Comparison of ENCODE assay signal across 32 cellular contexts in the genomic region with DNA sequence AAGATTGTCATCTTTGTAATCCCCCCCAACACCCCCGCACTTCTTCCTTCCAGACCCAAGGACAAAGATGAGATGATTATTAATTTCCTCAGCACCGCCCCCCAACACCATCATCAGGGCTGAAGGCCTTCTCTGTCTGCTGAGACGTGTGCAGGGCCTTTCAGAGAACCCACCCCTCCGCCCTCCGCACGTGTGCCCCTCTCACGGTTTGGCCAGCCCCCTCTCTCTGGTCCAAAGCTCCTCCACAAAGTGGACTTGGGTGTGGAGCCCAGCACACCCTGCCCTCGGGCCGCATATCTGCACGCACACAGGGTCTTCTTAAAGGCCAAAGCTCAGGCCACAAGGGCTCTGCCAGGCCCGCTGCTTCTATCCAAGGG. TPM values are rescaled to one million over a fixed set of nuclear protein-coding genes. Genes with fewer than 3 reads are reported as not detected.
DNase-seq lines count a peak whose midpoint lies in the region; ATAC-seq, FAIRE-seq and TF ChIP-seq lines count a peak whose summit lies in the region.
"Had no signal": no experiment of that assay in that cellular context is flagged by ENCODE, and none has a peak within 500 bp of the region (broad histone marks: within the 10 kb centered on the region; RNA-seq: fewer than 3 reads in every experiment).

No MANE protein-coding gene starts in this region.

- H3K4me1 ChIP-seq in Karpas-422 (ENCODE audit: low read length) (peaks cover 98% of the 10 kb centered on the region), GM12878 (ENCODE audit: control insufficient read depth, insufficient read depth, low read length) (peaks cover 91% of the 10 kb centered on the region), neural progenitor cell (peaks cover 20% of the 10 kb centered on the region), thyroid gland (no peaks in the 10 kb centered on the region), upper lobe of right lung (no peaks in the 10 kb centered on the region)
- H3K4me1 ChIP-seq: left ventricle myocardium inferior, SJSA1 had no signal

- H4K20me1 ChIP-seq in Karpas-422 (ENCODE audit: insufficient read depth, low read depth, low read length) (peaks cover 3% of the 10 kb centered on the region; the same call in 1 of the 2 replicates), GM12878 (ENCODE audit: control insufficient read depth, insufficient read depth) (no peaks in the 10 kb centered on the region), neural progenitor cell (ENCODE audit: low read depth) (no peaks in the 10 kb centered on the region)

- no peaks in the 10 kb centered on the region for H3K9me3 ChIP-seq in Karpas-422 (ENCODE audit: low read length)
- H3K9me3 ChIP-seq in GM12878 (replicated peaks; ENCODE audit: control insufficient read depth, insufficient read depth, low read length), result no peaks in the 10 kb centered on the region
- H3K9me3 ChIP-seq in neural progenitor cell (ENCODE audit: low read depth), result no peaks in the 10 kb centered on the region
- no peaks in the 10 kb centered on the region for H3K9me3 ChIP-seq in thyroid gland
- no peaks in the 10 kb centered on the region for H3K9me3 ChIP-seq in upper lobe of right lung
- H3K9me3 ChIP-seq: body of pancreas, left ventricle myocardium inferior, right atrium auricular region, SJSA1, tibial artery had no signal

- H3K79me2 ChIP-seq in Karpas-422 (ENCODE audit: low read length) (peaks cover 83% of the 10 kb centered on the region), GM12878 (ENCODE audit: control insufficient read depth, insufficient read depth, low read length) (peaks cover 88% of the 10 kb centered on the region), neural progenitor cell (ENCODE audit: low read depth) (no peaks in the 10 kb centered on the region)

- H3K27ac ChIP-seq in Karpas-422 (ENCODE audit: low read length), result peak overlapping the region; percentile 49; the same call in 1 of the 2 replicates
- peak overlapping the region; percentile 98 for H3K27ac ChIP-seq in GM12878 (ENCODE audit: control insufficient read depth, insufficient read depth)
- no peak overlapping the region for H3K27ac ChIP-seq in neural progenitor cell
- H3K27ac ChIP-seq in thyroid gland, result no peak overlapping the region
- no peak overlapping the region for H3K27ac ChIP-seq in upper lobe of right lung
- H3K27ac ChIP-seq: body of pancreas, dorsolateral prefrontal cortex, GM23248, left ventricle myocardium inferior, right atrium auricular region, SJSA1, tibial artery, WERI-Rb-1 had no signal

- RAD21 ChIA-PET in GM12878 (lab: Charles Lee; ENCODE audit: unreplicated experiment), result interaction anchor here (1.3 to 7.6 kb wide), 5 partner anchors 8 to 322 kb away, joined by 5 to 175 read pairs (median 10); no protein-coding TSS in a partner anchor

- H3K36me3 Mint-ChIP-seq in neural progenitor cell, result peaks cover 12% of the 10 kb centered on the region
- H3K36me3 Mint-ChIP-seq: naive thymus-derived CD8-positive, alpha-beta T cell had no signal

- CTCF ChIA-PET in GM12878 (lab: Yijun Ruan, JAX), result interaction anchor here (0.6 to 7.5 kb wide), 5 partner anchors 9 to 333 kb away, joined by 3 to 112 read pairs (median 4); no protein-coding TSS in a partner anchor

- no peak overlapping the region for H3K4me3 Mint-ChIP-seq in neural progenitor cell
- H3K4me3 Mint-ChIP-seq: activated CD4-positive, alpha-beta memory T cell treated with anti-CD3 and anti-CD28 coated beads, Interleukin-2, amount 10 ng/mL, durations not matched to agents 7 days and 5 days had no signal

- no peak for TF ChIP-seq RAD21 in GM12878 (IDR thresholded peaks at IDR 0.05; ENCODE audit: insufficient read depth, low read depth, low read length)

- H3K4me2 ChIP-seq in Karpas-422 (ENCODE audit: low read depth, low read length, poor library complexity, severe bottlenecking) (no peak overlapping the region), GM12878 (ENCODE audit: control insufficient read depth, insufficient read depth) (peak overlapping the region; percentile 84), neural progenitor cell (peak overlapping the region; percentile 76)

- intact Hi-C loops in GM12878 (cut with micrococcal nuclease; ENCODE audit: unreplicated experiment) (loop anchor here (10.0 kb wide), 1 partner anchor 57 kb away; no protein-coding TSS in a partner anchor), thyroid gland (cut with DNase I) (no loop called here), upper lobe of right lung (cut with DNase I) (no loop called here)

- 4% methylated on average over 11 of the region's 11 CpGs for WGBS in GM12878 (ENCODE audit: insufficient coverage, insufficient replicate concordance, low lambda C conversion rate, missing lambda C conversion rate)
- WGBS in thyroid gland, 2 donors, result 44 to 46% methylated on average over 10 to 11 of the region's 11 CpGs

- no peak overlapping the region for H3K27ac Mint-ChIP-seq in neural progenitor cell
- H3K27ac Mint-ChIP-seq: activated CD4-positive, alpha-beta memory T cell treated with anti-CD3 and anti-CD28 coated beads, Interleukin-2, amount 10 ng/mL, durations not matched to agents 7 days and 5 days had no signal

- peaks cover 44% of the 10 kb centered on the region for H3K4me1 Mint-ChIP-seq in neural progenitor cell
- H3K4me1 Mint-ChIP-seq: activated CD4-positive, alpha-beta memory T cell treated with anti-CD3 and anti-CD28 coated beads, Interleukin-2, amount 10 ng/mL, durations not matched to agents 7 days and 5 days had no signal

- H3K36me3 ChIP-seq in Karpas-422 (ENCODE audit: insufficient read depth, low read length) (peaks cover 73% of the 10 kb centered on the region), GM12878 (ENCODE audit: control insufficient read depth in 2 of 2, insufficient read depth in 2 of 2, low read length in 1 of 2) (peaks cover 13 to 17% of the 10 kb centered on the region in 2 experiments; a peak in 3 of 4 replicates), neural progenitor cell (no peaks in the 10 kb centered on the region), thyroid gland (no peaks in the 10 kb centered on the region), upper lobe of right lung (no peaks in the 10 kb centered on the region)
- H3K36me3 ChIP-seq: left ventricle myocardium inferior, right atrium auricular region, SJSA1, tibial artery had no signal

- TF ChIP-seq CTCF in GM12864 (IDR thresholded peaks at IDR 0.05; ENCODE audit: low read depth, low read length, missing control alignments), result no peak
- TF ChIP-seq CTCF in GM12878 (IDR thresholded peaks at IDR 0.05 in 2 of 3, conservative IDR thresholded peaks at IDR 0.05 in 1 of 3; ENCODE audit: control insufficient read depth in 2 of 3, extremely low read depth in 1 of 3, insufficient read depth in 1 of 3, low read depth in 3 of 3, low read length in 3 of 3), result no peak
- no peak for TF ChIP-seq CTCF in neural progenitor cell (IDR thresholded peaks at IDR 0.05)
- no peak for TF ChIP-seq CTCF in thyroid gland (IDR thresholded peaks at IDR 0.05)
- no peak for TF ChIP-seq CTCF in upper lobe of right lung (IDR thresholded peaks at IDR 0.05)
- TF ChIP-seq CTCF in foreskin fibroblast (IDR thresholded peaks at IDR 0.05; ENCODE audit: low read depth, low read length), result no peak

- H3K4me3 ChIP-seq in GM12864 (ENCODE audit: low read depth, low read length), result peak overlapping the region; percentile 52
- H3K4me3 ChIP-seq in Karpas-422 (ENCODE audit: low read length), result no peak overlapping the region
- H3K4me3 ChIP-seq in GM12878, result peak overlapping the region; percentile 45; the same call in 1 of the 2 replicates
- H3K4me3 ChIP-seq in neural progenitor cell, result peak overlapping the region; percentile 41
- no peak overlapping the region for H3K4me3 ChIP-seq in thyroid gland (replicated peaks in 1 of 3)
- H3K4me3 ChIP-seq in upper lobe of right lung, result no peak overlapping the region
- H3K4me3 ChIP-seq in foreskin fibroblast (ENCODE audit: low read depth in 1 of 2, low read length in 2 of 2), result no peak overlapping the region
- H3K4me3 ChIP-seq: body of pancreas, dorsolateral prefrontal cortex, GM23248, left ventricle myocardium inferior, right atrium auricular region, SJSA1, tibial artery had no signal

- H3K9ac ChIP-seq in Karpas-422 (ENCODE audit: low read length) (no peak overlapping the region), GM12878 (ENCODE audit: control insufficient read depth, insufficient read depth, low read length) (peak overlapping the region; percentile 67), neural progenitor cell (no peak overlapping the region)
- H3K9ac ChIP-seq: GM23248 had no signal

- in situ Hi-C loops in GM12878 (cut with MboI), result no loop called here

- peaks cover 11% of the 10 kb centered on the region for H3F3A ChIP-seq in neural progenitor cell (ENCODE audit: low read depth)

- H3K27me3 Mint-ChIP-seq in neural progenitor cell (ENCODE audit: insufficient read depth, low read depth), result peaks cover 26% of the 10 kb centered on the region

- DNase-seq in GM12864 (ENCODE audit: low read depth) (no peak), Karpas-422 (no peak), GM12878 (ENCODE audit: low read depth, low spot score) (no peak), neural progenitor cell (ENCODE audit: low spot score) (no peak), thyroid gland (no peak), upper lobe of right lung (no peak), foreskin fibroblast (no peak), AG08395 (ENCODE audit: low spot score) (no peak)
- DNase-seq: ACHN; activated CD4-positive, alpha-beta memory T cell treated with anti-CD3 and anti-CD28 coated beads, Interleukin-2, amount 10 ng/mL, durations not matched to agents 7 days and 5 days; activated effector memory CD4-positive, alpha-beta T cell treated with anti-CD3 and anti-CD28 coated beads, Interleukin-2, amount 50 U/mL, for 16 hours; activated T-cell treated with anti-CD3 and anti-CD28 coated beads for 4 hours; body of pancreas; cerebellar nuclear complex; dorsolateral prefrontal cortex; GM23248; head of caudate nucleus; Kasumi-1; left ventricle myocardium inferior; naive thymus-derived CD8-positive, alpha-beta T cell; NCI-H1694; NCI-H2171; NCI-H524; stimulated activated CD4-positive, alpha-beta T cell treated with anti-CD3 and anti-CD28 coated beads, Interleukin-2, amount 100 ng/mL, for 48 hours; tibial artery; WERI-Rb-1 had no signal

- POLR2A ChIA-PET in GM12878 (lab: Charles Lee), result interaction anchor here (0.8 to 17.3 kb wide), 4 partner anchors 8 to 78 kb away, joined by 3 to 354 read pairs (median 19); partner anchors contain the start of gene PAX5

- H3K9me3 Mint-ChIP-seq in neural progenitor cell, result no peaks in the 10 kb centered on the region
- H3K9me3 Mint-ChIP-seq: activated CD4-positive, alpha-beta memory T cell treated with anti-CD3 and anti-CD28 coated beads, Interleukin-2, amount 10 ng/mL, durations not matched to agents 7 days and 5 days; naive thymus-derived CD8-positive, alpha-beta T cell had no signal

- H3K9me2 ChIP-seq in Karpas-422 (replicated peaks; ENCODE audit: insufficient read depth, low read length), result no peaks in the 10 kb centered on the region

- no peak for FAIRE-seq in GM12878 (lab: Jason Lieb, UNC)
- FAIRE-seq: D721Med, endothelial cell of umbilical vein had no signal

- H3K27me3 ChIP-seq in Karpas-422 (ENCODE audit: low read length), result no peaks in the 10 kb centered on the region
- no peaks in the 10 kb centered on the region for H3K27me3 ChIP-seq in GM12878 (replicated peaks in 1 of 2; ENCODE audit: control insufficient read depth in 2 of 2, insufficient read depth in 2 of 2, low read length in 1 of 2)
- H3K27me3 ChIP-seq in neural progenitor cell, result peaks cover 100% of the 10 kb centered on the region
- peaks cover 10% of the 10 kb centered on the region for H3K27me3 ChIP-seq in thyroid gland
- H3K27me3 ChIP-seq in upper lobe of right lung, result peaks cover 77% of the 10 kb centered on the region

- BruUV-seq in GM12878 (replicated peaks; lab: Mats Ljungman, UMichigan), result no TSS peak

- no peak for ATAC-seq in GM12878
- no peak for ATAC-seq in upper lobe of right lung
- ATAC-seq: body of pancreas had no signal

- TF ChIP-seq EP300 in GM12878 (IDR thresholded peaks at IDR 0.05; ENCODE audit: borderline replicate concordance in 1 of 2, control insufficient read depth in 1 of 2, low read depth in 2 of 2, low read length in 2 of 2), result no peak

- SMC1A ChIA-PET in GM12878 (lab: Charles Lee; ENCODE audit: uncharacterized antibody, unreplicated experiment), result interaction anchor here (1.1 to 1.5 kb wide), 2 partner anchors 9 to 20 kb away, joined by 3 to 12 read pairs; no protein-coding TSS in a partner anchor

- TF ChIP-seq POLR2A in GM12878 (IDR thresholded peaks at IDR 0.05; ENCODE audit: low read depth, low read length), result no peak
- TF ChIP-seq POLR2A in thyroid gland (IDR thresholded peaks at IDR 0.05), result no peak

- no peak overlapping the region for H2AFZ ChIP-seq in Karpas-422 (ENCODE audit: low read length)
- H2AFZ ChIP-seq in GM12878 (ENCODE audit: control insufficient read depth, low read depth, low read length), result no peak overlapping the region
- H2AFZ ChIP-seq in neural progenitor cell (replicated peaks), result no peak overlapping the region
- H2AFZ ChIP-seq: GM23248 had no signal

RNA-seq across cellular contexts. Expression of gene PAX5, which starts 32.0 kb away (rescaled TPM):
- 88.9 and 93.3 TPM in 2 replicates for total RNA-seq in Karpas-422 (2014; rRNA removed; shearing (Covaris generic); ENCODE audit: low replicate concordance)
- 196 and 209 TPM in 2 replicates for total RNA-seq in GM12878 (2013; cell fraction: nucleolus; rRNA removed)
- total RNA-seq in GM12878 (2014; rRNA removed) (45.7 and 45.9 TPM in 2 replicates), GM12878 (2014; rRNA removed; fragmentation: Illumina TruSeq; extraction: Trizol) (27.3 and 28.1 TPM in 2 replicates), GM12878 (2021) (118 and 123 TPM in 2 replicates), neural progenitor cell (ENCODE audit: low replicate concordance) (0.06 TPM in 1 of 2 replicates, not detected in the other), thyroid gland (under 1 TPM in 1 of 4 donors, not detected in 3; 0.68 TPM), upper lobe of right lung (0.23 TPM)
- 24.5 TPM for polyA plus RNA-seq in GM12878 (2011; ENCODE audit: low read depth)
- polyA plus RNA-seq in GM12878 (2011; rRNA removed) (12.7 and 23.6 TPM in 2 replicates), GM12878 (2014; fragmentation: Illumina TruSeq; extraction: Trizol) (29.9 and 48.1 TPM in 2 replicates), GM12878 (2014; fragmentation: Nextera tagmentation; extraction: Ambion mirVana) (1 to 10 TPM; 2.2 to 2.4 TPM), GM12878 (2014; rRNA removed) (36.8 and 44.5 TPM in 2 replicates), GM12878 (2016; fragmentation: Nextera tagmentation; extraction: Ambion mirVana) (10 to 100 TPM; 31.2 to 32.6 TPM)
- 26.7 and 29.9 TPM in 2 replicates for polyA plus RNA-seq in GM12878 (2011; cell fraction: cytosol; rRNA removed)
- 57.1 and 80.5 TPM in 2 replicates for polyA plus RNA-seq in GM12878 (2011; cell fraction: nucleus; rRNA removed)
- polyA plus RNA-seq in GM12878 (2012), result 41.7 and 47.1 TPM in 2 replicates
- 57.6 and 59.1 TPM in 2 replicates for polyA minus RNA-seq in GM12878 (2011; rRNA and poly(A)+ RNA removed)
- 23.0 and 30.2 TPM in 2 replicates for polyA minus RNA-seq in GM12878 (2011; cell fraction: cytosol; rRNA and poly(A)+ RNA removed)
- 66.4 and 122 TPM in 2 replicates for polyA minus RNA-seq in GM12878 (2011; cell fraction: nucleus; rRNA and poly(A)+ RNA removed)
- total RNA-seq: endothelial cell of umbilical vein, GM23248, HT1080, left ventricle myocardium inferior, osteocyte, SJSA1 had no signal
- polyA plus RNA-seq: endothelial cell of umbilical vein, GM23248 had no signal

Comparison
In these comparisons a context has a peak if more than half of its experiments do, and no peak if none do; other contexts are left out.
1. H3K4me3 ChIP-seq: peak in GM12864 (single experiment), GM12878 (single experiment) and neural progenitor cell (single experiment); none in Karpas-422 (single experiment), thyroid gland (0 of 3), upper lobe of right lung (single experiment) and foreskin fibroblast (0 of 2).
2. H3K27ac ChIP-seq: peak in Karpas-422 (single experiment) and GM12878 (single experiment); none in neural progenitor cell (single experiment), thyroid gland (0 of 3) and upper lobe of right lung (single experiment).
3. RNA of gene PAX5, which starts 32.0 kb away (total RNA-seq): 88.9 to 93.3 TPM in Karpas-422 and 27.3 to 209 TPM in GM12878; 0.23 TPM in upper lobe of right lung (single experiment), 0.06 TPM in neural progenitor cell and 0.68 TPM in thyroid gland; every median in the first group is over 10 times any median in the second.